ENCODE assay signal across 9 cellular contexts in genomic region chr1:157377216-157377821, GRCh38.
DNase-seq lines count a peak whose midpoint lies in the region; ATAC-seq and TF ChIP-seq lines count a peak whose summit lies in the region.
"Had no signal": no experiment of that assay in that cellular context is flagged by ENCODE, and none has a peak within 500 bp of the region (broad histone marks: within the 10 kb centered on the region; RNA-seq: fewer than 3 reads in every experiment).

No MANE protein-coding gene starts in this region.

- no peak overlapping the region for H3K27ac ChIP-seq in Karpas-422 (ENCODE audit: low read length)

- H3K27me3 ChIP-seq in Karpas-422 (ENCODE audit: low read length) = no peaks in the 10 kb centered on the region

- no peaks in the 10 kb centered on the region for H3K27me3 Mint-ChIP-seq in glutamatergic neuron (ENCODE audit: unreplicated experiment)

- H3K4me1 ChIP-seq in Karpas-422 (ENCODE audit: low read length) = peaks cover 8% of the 10 kb centered on the region; the same call in 1 of the 2 replicates

- H4K20me1 ChIP-seq in Karpas-422 (ENCODE audit: insufficient read depth, low read depth, low read length) = no peaks in the 10 kb centered on the region

- no peak overlapping the region for H2AFZ ChIP-seq in Karpas-422 (ENCODE audit: low read length)

- H3K4me2 ChIP-seq in Karpas-422 (ENCODE audit: low read depth, low read length, poor library complexity, severe bottlenecking) = no peak overlapping the region

- H3K4me1 Mint-ChIP-seq in glutamatergic neuron (ENCODE audit: low read depth, unreplicated experiment) = peaks cover 6% of the 10 kb centered on the region

- no peak overlapping the region for H3K4me3 Mint-ChIP-seq in glutamatergic neuron (ENCODE audit: unreplicated experiment)
- H3K4me3 Mint-ChIP-seq: activated naive CD8-positive, alpha-beta T cell treated with anti-CD3 and anti-CD28 coated beads, Interleukin-2, amount 10 ng/mL, durations not matched to agents 7 days and 5 days had no signal

- no peak overlapping the region for H3K4me3 ChIP-seq in Karpas-422 (ENCODE audit: low read length)

- TF ChIP-seq CTCF in glutamatergic neuron (IDR thresholded peaks at IDR 0.05; ENCODE audit: partially characterized antibody, unreplicated experiment) = peak; percentile 53

- no peak overlapping the region for H3K27ac Mint-ChIP-seq in glutamatergic neuron (ENCODE audit: unreplicated experiment)
- H3K27ac Mint-ChIP-seq: activated naive CD8-positive, alpha-beta T cell treated with anti-CD3 and anti-CD28 coated beads, Interleukin-2, amount 10 ng/mL, durations not matched to agents 7 days and 5 days had no signal

- H3K36me3 ChIP-seq in Karpas-422 (ENCODE audit: insufficient read depth, low read length) = no peaks in the 10 kb centered on the region

- peak; percentile 48 to 58 for DNase-seq in NCI-H446 (lab: John Stamatoyannopoulos, UW)
- no peak for DNase-seq in NCI-H446 treated with DMSO at 0.1 percent for 48 hours (lab: John Stamatoyannopoulos, UW)
- peak; percentile 77 for DNase-seq in Karpas-422
- peak; percentile 26 for DNase-seq in SK-N-DZ (ENCODE audit: low spot score)
- peak; percentile 56 for DNase-seq in glutamatergic neuron
- DNase-seq in stromal cell of bone marrow (ENCODE audit: low read depth) = peak; percentile 13
- DNase-seq: activated naive CD8-positive, alpha-beta T cell treated with anti-CD3 and anti-CD28 coated beads, Interleukin-2, amount 10 ng/mL, durations not matched to agents 7 days and 5 days had no signal

- no peaks in the 10 kb centered on the region for H3K36me3 Mint-ChIP-seq in glutamatergic neuron (ENCODE audit: unreplicated experiment)
- H3K36me3 Mint-ChIP-seq: activated naive CD8-positive, alpha-beta T cell treated with anti-CD3 and anti-CD28 coated beads, Interleukin-2, amount 10 ng/mL, durations not matched to agents 7 days and 5 days had no signal

- no peak overlapping the region for H3K9ac ChIP-seq in Karpas-422 (ENCODE audit: low read length)

- no peaks in the 10 kb centered on the region for H3K79me2 ChIP-seq in Karpas-422 (ENCODE audit: low read length)

- H3K9me3 ChIP-seq in Karpas-422 (ENCODE audit: low read length) = no peaks in the 10 kb centered on the region

- H3K9me3 Mint-ChIP-seq in glutamatergic neuron (ENCODE audit: unreplicated experiment) = peaks cover 2% of the 10 kb centered on the region
- H3K9me3 Mint-ChIP-seq: activated naive CD8-positive, alpha-beta T cell treated with anti-CD3 and anti-CD28 coated beads, Interleukin-2, amount 10 ng/mL, durations not matched to agents 7 days and 5 days had no signal

- no peaks in the 10 kb centered on the region for H3K9me2 ChIP-seq in Karpas-422 (replicated peaks; ENCODE audit: insufficient read depth, low read length)

- ATAC-seq in GM18861 (IDR thresholded peaks at IDR 0.05; ENCODE audit: unreplicated experiment) (no peak), HG03196 (IDR thresholded peaks at IDR 0.05; ENCODE audit: unreplicated experiment) (no peak)
